8 cellular contexts compared by ENCODE assay signal in the genomic region with DNA sequence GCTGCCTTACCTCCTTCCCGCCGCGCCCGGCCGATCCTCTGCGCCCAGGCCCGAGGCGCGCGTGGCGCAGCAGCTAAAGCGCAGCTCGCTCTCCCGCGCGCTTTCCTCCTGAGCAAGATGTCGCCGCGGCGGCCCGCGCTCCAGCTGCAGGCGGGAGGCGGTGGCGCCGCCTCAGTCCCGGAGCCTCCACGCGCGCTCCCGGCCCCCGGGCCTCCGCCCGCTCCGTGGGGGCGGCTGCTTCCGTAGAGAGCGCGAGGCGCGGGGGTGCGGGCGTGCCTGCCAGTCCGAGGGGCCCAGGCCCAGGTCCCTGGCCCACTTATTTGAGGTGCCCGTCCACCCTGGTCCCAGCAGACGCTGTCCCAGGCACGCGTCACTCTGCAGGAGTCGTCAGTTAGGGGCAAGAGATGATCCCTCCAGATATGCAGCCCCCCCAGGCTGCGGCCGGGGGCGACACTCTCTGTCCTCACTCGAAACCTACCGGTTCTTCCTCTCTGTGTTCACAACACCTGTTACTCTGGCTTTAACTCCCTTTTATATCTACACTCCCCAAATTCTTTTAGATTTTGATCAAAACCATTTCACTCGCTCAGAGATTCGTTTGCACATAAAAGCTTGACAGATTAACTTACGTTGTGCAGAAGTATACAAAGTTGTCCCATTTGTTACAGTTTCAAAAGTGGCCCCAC. TPM values are rescaled to one million over a fixed set of nuclear protein-coding genes. Genes with fewer than 3 reads are reported as not detected.
DNase-seq lines count a peak whose midpoint lies in the region; ATAC-seq and TF ChIP-seq lines count a peak whose summit lies in the region.

A gene with protein sequence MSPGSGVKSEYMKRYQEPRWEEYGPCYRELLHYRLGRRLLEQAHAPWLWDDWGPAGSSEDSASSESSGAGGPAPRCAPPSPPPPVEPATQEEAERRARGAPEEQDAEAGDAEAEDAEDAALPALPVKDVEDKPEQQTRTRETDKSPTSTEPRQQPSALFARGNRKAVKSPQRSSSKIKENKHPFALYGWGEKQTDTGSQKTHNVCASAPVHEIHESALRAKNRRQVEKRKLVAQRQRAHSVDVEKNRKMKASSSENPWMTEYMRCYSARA (minus strand): TSS at position 146 of the 686 bp plus-strand sequence. CDS start 582 bp downstream, outside the sequence.

- TF ChIP-seq CTCF in CD14-positive monocyte (IDR thresholded peaks at IDR 0.05) (no peak), PC-9 (conservative IDR thresholded peaks at IDR 0.05) (no peak), tibial nerve (IDR thresholded peaks at IDR 0.05) (peak in 2 of 5 experiments; percentile 2 to 11)

- H3K27me3 ChIP-seq in PC-9 (ENCODE audit: insufficient read depth, low read depth) (peaks cover 24% of the 10 kb centered on the region; the same call in 1 of the 2 replicates), tibial nerve (peaks cover 0 to 4% of the 10 kb centered on the region in 2 donors)

- peak within 1 kb of the TSS; percentile 90 for H3K4me3 ChIP-seq in PC-9
- peak within 1 kb of the TSS; percentile 85 to 97 (median 90) for H3K4me3 ChIP-seq in tibial nerve

- intact Hi-C loops in CD14-positive monocyte (cut with micrococcal nuclease) (loop anchor here (2.0 to 5.0 kb wide), 3 partner anchors 71 to 170 kb away; a partner anchor contains a TSS), PC-9 (cut with micrococcal nuclease; ENCODE audit: unreplicated experiment) (loop anchor here (5.0 kb wide), 2 partner anchors 99 to 164 kb away; a partner anchor contains a TSS)

- peaks cover 5 to 6% of the 10 kb centered on the region in 2 donors for H3K36me3 Mint-ChIP-seq in CD14-positive monocyte

- H3K27ac ChIP-seq in PC-9 (no peak within 1 kb of the TSS), tibial nerve (peak within 1 kb of the TSS; percentile 94 to 98 (median 95))

- H3K36me3 ChIP-seq in PC-9 (ENCODE audit: low read depth) (no peaks in the 10 kb centered on the region), tibial nerve (no peaks in the 10 kb centered on the region)

- no peak for TF ChIP-seq EP300 in tibial nerve (IDR thresholded peaks at IDR 0.05)

- peaks cover 0 to 6% (median 4%) of the 10 kb centered on the region in 7 donors for H3K9me3 Mint-ChIP-seq in CD14-positive monocyte

- no peaks in the 10 kb centered on the region for H3K9me2 ChIP-seq in PC-9 (ENCODE audit: insufficient read depth)

- CTCF ChIA-PET in PC-9 (lab: Charles Lee), result no interaction called here

- no TSS peak for BruUV-seq in PC-9 (replicated peaks; lab: Mats Ljungman, UMichigan)

- DNase-seq in CD14-positive monocyte (ENCODE audit: low spot score) (no peak), PC-9 (peak in 1 of 2 experiments; percentile 43), globus pallidus (ENCODE audit: low spot score) (peak; percentile 78), nucleus accumbens (lab: John Stamatoyannopoulos, UW) (peak in 49 of 56 donors; percentile 13 to 84 (median 72)), tibial nerve (ENCODE audit: low spot score in 2 of 2) (peak; percentile 23 to 24)
- peak; percentile 55 for DNase-seq in activated naive CD4-positive, alpha-beta T cell treated with Interleukin-2 at 50 U/mL for 16 hours

- H3K4me1 ChIP-seq in PC-9 (replicated peaks; ENCODE audit: insufficient read depth) (peaks cover 16% of the 10 kb centered on the region; the same call in 1 of the 2 replicates), tibial nerve (peaks cover 0 to 29% (median 3%) of the 10 kb centered on the region in 4 donors)

- H3K4me3 Mint-ChIP-seq in CD14-positive monocyte, result peak within 1 kb of the TSS; percentile 91 to 93

- peaks cover 15% of the 10 kb centered on the region for H3K79me2 ChIP-seq in PC-9 (ENCODE audit: low read depth)

- 0% methylated on average over 13 to 26 of the region's 57 CpGs for WGBS in tibial nerve, 2 donors

- H3K9me3 ChIP-seq in PC-9 (ENCODE audit: insufficient read depth, low read depth), result no peaks in the 10 kb centered on the region
- no peaks in the 10 kb centered on the region for H3K9me3 ChIP-seq in tibial nerve

- peak; percentile 36 for ATAC-seq in HG03196 (IDR thresholded peaks at IDR 0.05; ENCODE audit: unreplicated experiment)

- peaks cover 10% of the 10 kb centered on the region; the same call in 1 of the 2 replicates for H3F3A ChIP-seq in PC-9 (ENCODE audit: insufficient read depth, low read depth)

- TF ChIP-seq POLR2A in GM19099 (IDR thresholded peaks at IDR 0.05; ENCODE audit: extremely low read depth, insufficient read length, low read depth) (peak; percentile 13), tibial nerve (IDR thresholded peaks at IDR 0.05) (no peak)

- POLR2A ChIA-PET in PC-9 (lab: Charles Lee; ENCODE audit: unreplicated experiment), result interaction anchor here (0.6 kb wide), 2 partner anchors 81 to 1212 kb away, joined by 3 read pairs; no protein-coding TSS in a partner anchor

- H3K27ac Mint-ChIP-seq in CD14-positive monocyte, result peak within 1 kb of the TSS; percentile 87 to 97 (median 94)

- H4K20me1 ChIP-seq in PC-9 (ENCODE audit: insufficient read depth), result no peaks in the 10 kb centered on the region

- peaks cover 4 to 13% (median 10%) of the 10 kb centered on the region in 3 donors for H3K27me3 Mint-ChIP-seq in CD14-positive monocyte (ENCODE audit: low read depth in 3 of 3)

- peak within 1 kb of the TSS; percentile 96 for H2AFZ ChIP-seq in PC-9

- peaks cover 48% of the 10 kb centered on the region for H3K4me1 Mint-ChIP-seq in CD14-positive monocyte

- peak within 1 kb of the TSS; percentile 100 for H3K4me2 ChIP-seq in PC-9

RNA-seq across cellular contexts. Expression of the gene that starts here (rescaled TPM):
- polyA plus RNA-seq in CD14-positive monocyte, result 1 to 10 TPM; 5.2 to 6.7 TPM
- total RNA-seq in PC-9 (2021) (6.7 and 7.4 TPM in 2 replicates), tibial nerve (10 to 100 TPM in 2 of 4 donors, 1 to 10 TPM in 2; 7.2 to 18.1 (median 11.5) TPM)
